18 cellular contexts compared by ENCODE assay signal in the genomic region with DNA sequence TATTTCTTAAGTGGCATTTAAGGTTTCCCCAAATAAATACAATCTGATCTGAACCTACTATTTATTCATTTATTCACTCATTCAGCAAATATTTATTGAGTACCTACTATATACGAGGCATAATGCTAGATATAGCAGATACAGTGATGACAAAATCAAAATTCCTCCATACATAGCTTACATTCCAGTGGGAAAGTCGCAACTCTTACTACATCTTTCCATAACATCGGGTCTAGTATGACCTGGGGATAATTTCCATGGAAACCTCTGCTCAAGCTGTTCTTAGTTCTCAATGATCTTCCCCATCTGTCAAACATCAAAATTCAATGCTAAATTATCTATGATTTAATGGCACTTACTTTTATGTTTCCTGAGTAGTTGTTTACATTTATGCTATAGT.
DNase-seq lines count a peak whose midpoint lies in the region; ATAC-seq, FAIRE-seq and TF ChIP-seq lines count a peak whose summit lies in the region.
"Had no signal": no experiment of that assay in that cellular context is flagged by ENCODE, and none has a peak within 500 bp of the region (broad histone marks: within the 10 kb centered on the region; RNA-seq: fewer than 3 reads in every experiment).

No MANE protein-coding gene starts in this region.

- H4K20me1 ChIP-seq in Karpas-422 (ENCODE audit: insufficient read depth, low read depth, low read length) = no peaks in the 10 kb centered on the region

- no peak overlapping the region for H3K4me3 ChIP-seq in Karpas-422 (ENCODE audit: low read length)
- no peak overlapping the region for H3K4me3 ChIP-seq in brain microvascular endothelial cell (ENCODE audit: low read depth, low read length)
- H3K4me3 ChIP-seq: PC-9 had no signal

- no peak overlapping the region for H3K9ac ChIP-seq in Karpas-422 (ENCODE audit: low read length)

- H3K27me3 ChIP-seq in Karpas-422 (ENCODE audit: low read length) = no peaks in the 10 kb centered on the region
- H3K27me3 ChIP-seq in brain microvascular endothelial cell (replicated peaks) = no peaks in the 10 kb centered on the region
- H3K27me3 ChIP-seq: BE2C had no signal

- H3K4me2 ChIP-seq in Karpas-422 (ENCODE audit: low read depth, low read length, poor library complexity, severe bottlenecking) = no peak overlapping the region
- H3K4me2 ChIP-seq: PC-9 had no signal

- peak; percentile 53 for DNase-seq in ELR (ENCODE audit: low read depth)
- peak; percentile 12 for DNase-seq in Karpas-422
- peak; percentile 47 for DNase-seq in brain microvascular endothelial cell
- peak; percentile 35 for DNase-seq in hepatic stellate cell (ENCODE audit: low spot score)
- no peak for DNase-seq in amniotic stem cell (lab: John Stamatoyannopoulos, UW)
- DNase-seq in frontal cortex (ENCODE audit: low spot score in 2 of 2) = no peak
- DNase-seq: BE2C; CD4-positive, alpha-beta memory T cell; H9; NCI-H1048; NCI-H146; NCI-H2081 treated with DMSO at 0.1 percent for 48 hours; NCI-H345; NCI-H748 treated with DMSO at 0.1 percent for 48 hours; PC-9 had no signal

- H3K9me3 ChIP-seq in Karpas-422 (ENCODE audit: low read length) = peaks cover 2% of the 10 kb centered on the region
- H3K9me3 ChIP-seq: BE2C had no signal

- no peaks in the 10 kb centered on the region for H3K79me2 ChIP-seq in Karpas-422 (ENCODE audit: low read length)

- H3K36me3 ChIP-seq in Karpas-422 (ENCODE audit: insufficient read depth, low read length) (no peaks in the 10 kb centered on the region), brain microvascular endothelial cell (replicated peaks) (no peaks in the 10 kb centered on the region)
- H3K36me3 ChIP-seq: BE2C had no signal

- in situ Hi-C loops in brain microvascular endothelial cell (cut with HindIII; ENCODE audit: low pct_ligation_motif_present, low sequenced_read_pairs) = no loop called here

- H3K27ac ChIP-seq in Karpas-422 (ENCODE audit: low read length) = no peak overlapping the region
- no peak overlapping the region for H3K27ac ChIP-seq in brain microvascular endothelial cell
- H3K27ac ChIP-seq: PC-9 had no signal

- no peak for TF ChIP-seq CTCF in brain microvascular endothelial cell (IDR thresholded peaks at IDR 0.05; ENCODE audit: low read depth, low read length, missing control alignments)

- FAIRE-seq in frontal cortex (lab: Jason Lieb, UNC) = no peak
- FAIRE-seq: GM18507 had no signal

- no peak overlapping the region for H2AFZ ChIP-seq in Karpas-422 (ENCODE audit: low read length)
- H2AFZ ChIP-seq: PC-9 had no signal

- no peak for ATAC-seq in activated CD4-positive, CD25-positive, alpha-beta regulatory T cell treated with anti-CD3 and anti-CD28 coated beads, Interleukin-2, amount 50 U/mL, for 24 hours
- no peak for ATAC-seq in HG02852 (IDR thresholded peaks at IDR 0.05; ENCODE audit: unreplicated experiment)

- no peaks in the 10 kb centered on the region for H3K9me2 ChIP-seq in Karpas-422 (replicated peaks; ENCODE audit: insufficient read depth, low read length)

- H3K4me1 ChIP-seq in Karpas-422 (ENCODE audit: low read length) = peaks cover 9% of the 10 kb centered on the region
- H3K4me1 ChIP-seq: BE2C had no signal

Comparison
In these comparisons a context has a peak if more than half of its experiments do, and no peak if none do; other contexts are left out.
1. DNase-seq: peak in ELR (single experiment), Karpas-422 (single experiment), brain microvascular endothelial cell (single experiment) and hepatic stellate cell (single experiment); none in amniotic stem cell (single experiment) and frontal cortex (0 of 2).